In the genomic region with DNA sequence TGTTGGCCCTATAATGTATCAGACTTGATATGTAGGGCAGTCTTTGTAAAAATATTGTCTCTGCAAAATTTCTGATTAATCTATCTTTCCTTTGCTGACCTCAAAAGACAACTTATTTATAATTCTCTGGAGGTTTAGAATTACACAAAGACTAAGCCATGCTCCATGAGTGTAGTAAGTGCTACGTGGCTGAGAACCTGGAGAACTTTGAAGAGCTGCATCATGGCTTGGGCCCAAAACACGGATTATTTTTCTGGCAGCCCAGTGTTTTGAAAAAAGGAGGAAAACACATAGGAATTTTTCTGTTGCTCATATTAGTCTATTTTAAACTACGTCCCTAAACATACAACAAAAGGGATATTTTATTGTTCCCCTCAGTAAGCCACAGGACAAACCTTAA, we compare ENCODE assay signal across 29 cellular contexts.
"Had no signal": no experiment of that assay in that cellular context is flagged by ENCODE, and none has a peak within 500 bp of the region (broad histone marks: within the 10 kb centered on the region; RNA-seq: fewer than 3 reads in every experiment).

No MANE protein-coding gene starts in this region.

- DNase-seq: naive thymus-derived CD4-positive, alpha-beta T cell; natural killer cell; nephron progenitor cell; nucleus accumbens; pancreas; retina; right cardiac atrium; right lobe of liver; sigmoid colon; small intestine; stimulated activated CD4-positive, alpha-beta T cell treated with anti-CD3 and anti-CD28 coated beads, Interleukin-15, amount 100 ng/mL, for 24 hours; stimulated activated CD4-positive, alpha-beta T cell treated with anti-CD3 and anti-CD28 coated beads, Interleukin-2, amount 100 ng/mL, for 24 hours; stimulated activated CD4-positive, alpha-beta T cell treated with anti-CD3 and anti-CD28 coated beads, Interleukin-4, amount 100 ng/mL, for 1 hour; stimulated activated CD4-positive, alpha-beta T cell treated with anti-CD3 and anti-CD28 coated beads, Interleukin-4, amount 100 ng/mL, for 4 hours; stimulated activated CD8-positive, alpha-beta memory T cell treated with anti-CD3 and anti-CD28 coated beads, Interleukin-4, amount 100 ng/mL, for 48 hours; stimulated activated naive CD4-positive, alpha-beta T cell; stimulated activated naive CD8-positive, alpha-beta T cell treated with anti-CD3 and anti-CD28 coated beads, Interleukin-15, amount 100 ng/mL, for 72 hours; stimulated activated naive CD8-positive, alpha-beta T cell treated with anti-CD3 and anti-CD28 coated beads, Interleukin-15, Interleukin-2, amounts not matched to agents 100 U/mL and 50 U/mL, for 24 hours; substantia nigra; testis; trophoblast cell; upper lobe of left lung had no signal

- H3K36me3 Mint-ChIP-seq: naive thymus-derived CD4-positive, alpha-beta T cell; natural killer cell; stimulated activated memory B cell treated with anti-CD40 and anti-IgM and Interleukin-4, amounts not matched to agents 10 μg/mL and 1 μg/mL and 100 μg/mL, for 72 hours had no signal

- H3K4me3 Mint-ChIP-seq: naive thymus-derived CD4-positive, alpha-beta T cell; natural killer cell; nephron progenitor cell; neural crest cell; stimulated activated memory B cell treated with anti-CD40 and anti-IgM and Interleukin-4, amounts not matched to agents 10 μg/mL and 1 μg/mL and 100 μg/mL, for 72 hours; stimulated activated naive CD8-positive, alpha-beta T cell treated with anti-CD3 and anti-CD28 coated beads, Interleukin-15, amount 100 ng/mL, for 72 hours had no signal

- H3K4me1 Mint-ChIP-seq: naive thymus-derived CD4-positive, alpha-beta T cell; natural killer cell; nephron progenitor cell; neural crest cell; stimulated activated memory B cell treated with anti-CD40 and anti-IgM and Interleukin-4, amounts not matched to agents 10 μg/mL and 1 μg/mL and 100 μg/mL, for 72 hours; stimulated activated naive CD8-positive, alpha-beta T cell treated with anti-CD3 and anti-CD28 coated beads, Interleukin-15, amount 100 ng/mL, for 72 hours had no signal

- H3K36me3 ChIP-seq: neutrophil, pancreas, prostate gland, right lobe of liver, sigmoid colon, suprapubic skin, tibial nerve, upper lobe of left lung, vagina had no signal

- H3K27ac ChIP-seq: neutrophil, pancreas, prostate gland, right lobe of liver, sigmoid colon, suprapubic skin, testis, tibial nerve, upper lobe of left lung, vagina had no signal

- H3K27me3 Mint-ChIP-seq: naive thymus-derived CD4-positive, alpha-beta T cell; stimulated activated memory B cell treated with anti-CD40 and anti-IgM and Interleukin-4, amounts not matched to agents 10 μg/mL and 1 μg/mL and 100 μg/mL, for 72 hours; stimulated activated naive CD8-positive, alpha-beta T cell treated with anti-CD3 and anti-CD28 coated beads, Interleukin-15, amount 100 ng/mL, for 72 hours had no signal

- H3K4me3 ChIP-seq: pancreas, prostate gland, right lobe of liver, sigmoid colon, suprapubic skin, testis, tibial nerve, upper lobe of left lung, vagina had no signal

- H3K9me3 Mint-ChIP-seq: nephron progenitor cell; stimulated activated memory B cell treated with anti-CD40 and anti-IgM and Interleukin-4, amounts not matched to agents 10 μg/mL and 1 μg/mL and 100 μg/mL, for 72 hours had no signal

- H3K27me3 ChIP-seq: neutrophil, pancreas, right lobe of liver, sigmoid colon, suprapubic skin, testis, tibial nerve, upper lobe of left lung, vagina had no signal

- H3K27ac Mint-ChIP-seq: naive thymus-derived CD4-positive, alpha-beta T cell; natural killer cell; nephron progenitor cell; stimulated activated memory B cell treated with anti-CD40 and anti-IgM and Interleukin-4, amounts not matched to agents 10 μg/mL and 1 μg/mL and 100 μg/mL, for 72 hours; stimulated activated naive CD8-positive, alpha-beta T cell treated with anti-CD3 and anti-CD28 coated beads, Interleukin-15, amount 100 ng/mL, for 72 hours had no signal

- ATAC-seq: naive thymus-derived CD4-positive, alpha-beta T cell; natural killer cell; pancreas; right cardiac atrium; right lobe of liver; stimulated activated memory B cell treated with anti-CD40 and anti-IgM and Interleukin-4, amounts not matched to agents 10 μg/mL and 1 μg/mL and 100 μg/mL, for 72 hours; stimulated activated naive CD8-positive, alpha-beta T cell treated with anti-CD3 and anti-CD28 coated beads, Interleukin-15, amount 100 ng/mL, for 72 hours; stimulated activated naive CD8-positive, alpha-beta T cell treated with anti-CD3 and anti-CD28 coated beads, Interleukin-15, Interleukin-2, amounts not matched to agents 100 U/mL and 50 U/mL, for 24 hours had no signal

- H3K4me1 ChIP-seq: pancreas, prostate gland, right lobe of liver, sigmoid colon, suprapubic skin, testis, tibial nerve, upper lobe of left lung, vagina had no signal
